Comparison of ENCODE assay signal across 11 cellular contexts in the genomic region with DNA sequence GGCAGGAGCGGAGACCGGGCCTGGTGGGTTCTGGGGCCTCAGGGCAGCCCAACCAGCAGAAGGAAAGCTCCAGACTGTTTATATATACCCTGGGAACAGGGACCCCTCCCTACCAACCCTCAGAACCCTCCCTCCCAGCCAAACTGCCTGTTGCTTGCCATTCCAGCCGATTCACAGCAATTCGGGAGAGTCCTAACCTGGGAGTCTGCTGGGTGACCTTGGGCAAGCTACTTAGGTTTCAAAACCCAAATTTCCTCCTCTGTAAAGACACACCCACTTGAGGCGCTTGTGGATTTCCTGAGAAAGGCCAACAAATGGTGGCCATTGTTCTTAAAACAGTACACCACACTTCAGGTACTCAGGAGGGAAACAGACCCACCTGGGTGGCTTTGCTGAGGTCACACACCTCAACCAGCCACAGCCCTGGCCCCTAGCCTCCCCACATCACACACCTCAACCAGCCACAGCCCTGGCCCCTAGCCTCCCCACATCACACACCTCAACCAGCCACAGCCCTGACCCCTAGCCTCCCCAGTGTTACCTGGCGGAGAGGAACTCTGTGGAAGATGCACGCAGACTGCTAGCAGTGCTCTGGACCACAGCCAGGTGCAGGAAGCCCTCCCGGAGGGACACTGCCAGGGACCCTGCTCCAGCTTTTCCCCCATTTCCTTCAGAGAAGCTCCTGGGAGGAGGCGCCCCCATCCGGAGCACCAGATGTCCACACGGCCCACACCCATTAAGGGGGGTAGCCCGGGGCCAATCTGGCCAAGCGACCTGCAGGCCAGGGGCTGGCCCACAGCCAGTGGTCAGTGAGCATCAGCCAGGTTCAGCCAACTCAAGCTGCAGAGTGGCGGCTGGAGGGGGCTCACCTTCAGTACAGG. TPM values are rescaled to one million over a fixed set of nuclear protein-coding genes. Genes with fewer than 3 reads are reported as not detected.
DNase-seq lines count a peak whose midpoint lies in the region; ATAC-seq and TF ChIP-seq lines count a peak whose summit lies in the region.
"Had no signal": no experiment of that assay in that cellular context is flagged by ENCODE, and none has a peak within 500 bp of the region (broad histone marks: within the 10 kb centered on the region; RNA-seq: fewer than 3 reads in every experiment).

No MANE protein-coding gene starts in this region.

- no peak for DNase-seq in CD8-positive, alpha-beta T cell
- DNase-seq in T-cell: peak in 1 of 34 experiments; percentile 18
- peak; percentile 51 for DNase-seq in iPS-NIHi7 (ENCODE audit: extremely low spot score)
- no peak for DNase-seq in AG20443 (ENCODE audit: low spot score)
- DNase-seq in lower leg skin (ENCODE audit: low spot score in 2 of 2): no peak
- no peak for DNase-seq in NCI-H1930 (lab: John Stamatoyannopoulos, UW)
- no peak for DNase-seq in NCI-H1105 treated with DMSO at 0.1 percent for 48 hours (lab: John Stamatoyannopoulos, UW)
- DNase-seq: NCI-H2227 treated with DMSO at 0.1 percent for 48 hours had no signal

- H3K4me3 ChIP-seq in CD8-positive, alpha-beta T cell (ENCODE audit: low read depth, low read length): no peak overlapping the region
- no peak overlapping the region for H3K4me3 ChIP-seq in lower leg skin (ENCODE audit: low read depth, poor library complexity, severe bottlenecking)

- peaks cover 27% of the 10 kb centered on the region for H3K4me1 Mint-ChIP-seq in CD8-positive, alpha-beta T cell (ENCODE audit: low read depth)
- H3K4me1 Mint-ChIP-seq in T-cell: peaks cover 27 to 31% (median 30%) of the 10 kb centered on the region in 3 donors

- H3K27me3 ChIP-seq in CD8-positive, alpha-beta T cell (ENCODE audit: insufficient read depth, low read length): peaks cover 27% of the 10 kb centered on the region

- H3K4me1 ChIP-seq in CD8-positive, alpha-beta T cell (ENCODE audit: insufficient read depth, low read length): peaks cover 32% of the 10 kb centered on the region

- intact Hi-C loops in CD8-positive, alpha-beta T cell (cut with DNase I, micrococcal nuclease): no loop called here
- intact Hi-C loops in lower leg skin (cut with DNase I; ENCODE audit: low total_unique reads): no loop called here

- H3K36me3 ChIP-seq in CD8-positive, alpha-beta T cell (ENCODE audit: insufficient read depth, low read length): no peaks in the 10 kb centered on the region

- peaks cover 24% of the 10 kb centered on the region for H3K27me3 Mint-ChIP-seq in CD8-positive, alpha-beta T cell (ENCODE audit: low read depth)
- peaks cover 27 to 30% of the 10 kb centered on the region in 2 donors for H3K27me3 Mint-ChIP-seq in T-cell

- ATAC-seq in CD8-positive, alpha-beta T cell: peak; percentile 39
- ATAC-seq in T-cell (replicated peaks in 1 of 4): peak; percentile 26 to 41 (median 31)

- no peak for TF ChIP-seq POLR2A in lower leg skin (IDR thresholded peaks at IDR 0.05)

- TF ChIP-seq CTCF in 22Rv1 (IDR thresholded peaks at IDR 0.05): no peak
- TF ChIP-seq CTCF in CD8-positive, alpha-beta T cell (IDR thresholded peaks at IDR 0.05): no peak
- TF ChIP-seq CTCF in lower leg skin (IDR thresholded peaks at IDR 0.05): no peak

- H3K4me3 Mint-ChIP-seq in CD8-positive, alpha-beta T cell: peak overlapping the region; percentile 68
- peak overlapping the region; percentile 34 to 62 (median 53) for H3K4me3 Mint-ChIP-seq in T-cell

- no peaks in the 10 kb centered on the region for H3K9me3 Mint-ChIP-seq in CD8-positive, alpha-beta T cell
- H3K9me3 Mint-ChIP-seq in T-cell: no peaks in the 10 kb centered on the region

- H3K27ac ChIP-seq in 22Rv1: peak overlapping the region; percentile 44
- no peak overlapping the region for H3K27ac ChIP-seq in CD8-positive, alpha-beta T cell (ENCODE audit: low read depth, low read length)

- CTCF ChIA-PET in CD8-positive, alpha-beta T cell (lab: Charles Lee): interaction anchor here (1.0 to 2.0 kb wide), 5 partner anchors 15 to 242 kb away, joined by 3 to 8 read pairs (median 3); no protein-coding TSS in a partner anchor
- CTCF ChIA-PET in T-cell (lab: Charles Lee): interaction anchor here in 1 of 2 donors (0.5 to 1.5 kb wide), 4 partner anchors 32 to 138 kb away, joined by 3 to 7 read pairs (median 4); partner anchors contain the start of gene SREBF2

- H3K36me3 Mint-ChIP-seq in CD8-positive, alpha-beta T cell: peaks cover 21% of the 10 kb centered on the region
- H3K36me3 Mint-ChIP-seq in T-cell: peaks cover 10% of the 10 kb centered on the region

- no peak overlapping the region for H3K27ac Mint-ChIP-seq in CD8-positive, alpha-beta T cell
- peak overlapping the region; percentile 55 to 81 for H3K27ac Mint-ChIP-seq in T-cell

- no peaks in the 10 kb centered on the region for H3K9me3 ChIP-seq in CD8-positive, alpha-beta T cell (ENCODE audit: low read length)

- POLR2A ChIA-PET in CD8-positive, alpha-beta T cell (lab: Charles Lee): interaction anchor here (0.6 to 2.0 kb wide), 4 partner anchors 13 to 109 kb away, joined by 3 to 6 read pairs (median 4); partner anchors contain the start of genes CCDC134 and SREBF2
- POLR2A ChIA-PET in T-cell (lab: Charles Lee): interaction anchor here in 1 of 2 donors (0.7 kb wide), 1 partner anchor 27 kb away, joined by 5 read pairs; no protein-coding TSS in a partner anchor

- WGBS in lower leg skin, 2 donors: 55 to 73% methylated on average over 10 to 13 of the region's 14 CpGs

RNA-seq across cellular contexts. Expression of gene SHISA8, which starts 6.2 kb away (rescaled TPM):
- 1 to 10 TPM in 1 of 2 experiments, under 1 TPM in 1; 0.72 to 1.5 TPM for total RNA-seq in CD8-positive, alpha-beta T cell
- total RNA-seq in T-cell (1 to 10 TPM in 1 of 5 donors, under 1 TPM in 3, not detected in 1; 0.56 to 1.2 (median 0.75) TPM), lower leg skin (1 to 10 TPM in 2 of 4 donors, under 1 TPM in 2; 0.46 to 2.0 (median 1.0) TPM)
- total RNA-seq: fibroblast of lung, osteocyte had no signal

RNA-seq across cellular contexts. Expression of gene TNFRSF13C, which starts 18.0 kb away (rescaled TPM):
- 10 to 100 TPM; 36.3 to 39.8 TPM for total RNA-seq in CD8-positive, alpha-beta T cell
- total RNA-seq in T-cell: 10 to 100 TPM; 11.4 to 22.5 (median 15.4) TPM
- total RNA-seq in lower leg skin: 1 to 10 TPM; 1.6 to 2.9 (median 1.7) TPM

RNA-seq across cellular contexts. Expression of gene CENPM, which starts 38.3 kb away (rescaled TPM):
- total RNA-seq in CD8-positive, alpha-beta T cell: 10 to 100 TPM in 1 of 2 experiments, 1 to 10 TPM in 1; 9.4 to 10.9 TPM
- total RNA-seq in T-cell (10 to 100 TPM in 2 of 5 donors, 1 to 10 TPM in 3; 5.1 to 16.7 (median 7.9) TPM), lower leg skin (10 to 100 TPM in 2 of 4 donors, 1 to 10 TPM in 2; 5.9 to 20.2 (median 9.1) TPM)
